ENCODE assay signal across 13 cellular contexts in the genomic region with DNA sequence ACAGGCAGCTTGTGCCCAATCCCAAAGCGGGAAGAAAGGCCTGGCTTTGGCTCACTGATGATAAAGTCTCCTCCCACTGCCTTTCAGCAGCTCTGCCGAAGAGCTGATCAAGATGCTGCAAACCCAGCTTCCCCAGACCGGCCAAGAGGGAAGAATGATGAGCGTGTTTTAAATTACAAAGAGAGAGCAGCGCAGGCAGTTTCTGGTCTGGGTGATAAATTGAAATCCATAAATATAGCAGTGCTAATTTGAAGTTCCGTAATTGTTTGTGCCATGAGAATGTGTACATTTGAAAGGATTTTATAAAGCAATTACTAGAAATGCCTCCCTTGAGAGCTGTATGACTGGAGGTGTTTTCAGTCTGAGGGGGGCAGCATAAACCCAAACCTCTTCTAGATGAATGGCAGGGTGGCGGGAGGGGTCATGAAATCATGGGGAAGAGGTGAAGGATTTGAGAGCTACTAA.
DNase-seq lines count a peak whose midpoint lies in the region; ATAC-seq, FAIRE-seq and TF ChIP-seq lines count a peak whose summit lies in the region.
"Had no signal": no experiment of that assay in that cellular context is flagged by ENCODE, and none has a peak within 500 bp of the region (broad histone marks: within the 10 kb centered on the region; RNA-seq: fewer than 3 reads in every experiment).

No MANE protein-coding gene starts in this region.

- peak; percentile 13 to 18 for TF ChIP-seq RAD21 in liver (IDR thresholded peaks at IDR 0.05)

- no peak for FAIRE-seq in HTR-8/SVneo (lab: Jason Lieb, UNC)

- H3K9ac ChIP-seq in liver (ENCODE audit: low read depth in 1 of 2, low read length in 2 of 2): no peak overlapping the region

- H3K36me3 ChIP-seq in liver (ENCODE audit: control insufficient read depth in 4 of 4, insufficient read depth in 3 of 4, low read depth in 1 of 4, low read length in 3 of 4): peaks cover 0 to 11% (median 7%) of the 10 kb centered on the region in 4 donors
- H3K36me3 ChIP-seq: thyroid gland had no signal

- in situ Hi-C loops in G401 (cut with HindIII; ENCODE audit: low sequenced_read_pairs): no loop called here

- no peak overlapping the region for H3K4me3 ChIP-seq in liver (ENCODE audit: low read depth in 1 of 3, low read length in 3 of 3)
- H3K4me3 ChIP-seq: thyroid gland had no signal

- no peak overlapping the region for H3K27ac ChIP-seq in liver (ENCODE audit: low read depth in 1 of 2, low read length in 2 of 2)

- H3K4me1 ChIP-seq in liver (ENCODE audit: control insufficient read depth in 4 of 4, insufficient read depth in 4 of 4, low read length in 3 of 4): peaks cover 0 to 12% (median 6%) of the 10 kb centered on the region in 4 donors

- WGBS in liver: 68% methylated on average over 7 of the region's 7 CpGs

- ATAC-seq in GM18519 (IDR thresholded peaks at IDR 0.05; ENCODE audit: low FRiP score, unreplicated experiment): no peak

- no peaks in the 10 kb centered on the region for H3K9me3 ChIP-seq in liver (ENCODE audit: control insufficient read depth in 4 of 4, low read length in 3 of 4)
- H3K9me3 ChIP-seq: Caco-2, thyroid gland had no signal

- TF ChIP-seq CTCF in liver (IDR thresholded peaks at IDR 0.05; ENCODE audit: low read depth, low read length, missing input control): no peak

- DNase-seq in G401 (ENCODE audit: low spot score): peak; percentile 58
- DNase-seq in NCI-H2081 treated with DMSO at 0.1 percent for 48 hours (lab: John Stamatoyannopoulos, UW): peak; percentile 56
- peak; percentile 44 for DNase-seq in cerebellar cortex (ENCODE audit: low spot score)
- DNase-seq in T-helper 2 cell: no peak
- DNase-seq in activated CD4-positive, alpha-beta T cell treated with anti-CD3 and anti-CD28 coated beads, Interleukin-2, amount 50 U/mL, for 48 hours: no peak
- DNase-seq in HTR-8/SVneo (ENCODE audit: insufficient read length, low spot score): no peak
- DNase-seq: activated CD8-positive, alpha-beta memory T cell treated with anti-CD3 and anti-CD28 coated beads, Interleukin-2, amount 50 U/mL, for 48 hours; SIG-M5; stimulated activated CD4-positive, alpha-beta T cell treated with anti-CD3 and anti-CD28 coated beads, Interleukin-1b, Interleukin-23, amount 100 ng/mL, for 48 hours had no signal

- no peaks in the 10 kb centered on the region for H3K27me3 ChIP-seq in liver (ENCODE audit: control insufficient read depth in 4 of 4, insufficient read depth in 4 of 4, low read length in 3 of 4)
- H3K27me3 ChIP-seq: thyroid gland had no signal

TF ChIP-seq in liver, 16 proteins besides CTCF, POLR2A, EP300 and RAD21:
- TF ChIP-seq GABPA (IDR thresholded peaks at IDR 0.05 in 1 of 2, conservative IDR thresholded peaks at IDR 0.05 in 1 of 2): no peak
- no peak for TF ChIP-seq TAF1 (conservative IDR thresholded peaks at IDR 0.05)
- TF ChIP-seq, protein P1, sequence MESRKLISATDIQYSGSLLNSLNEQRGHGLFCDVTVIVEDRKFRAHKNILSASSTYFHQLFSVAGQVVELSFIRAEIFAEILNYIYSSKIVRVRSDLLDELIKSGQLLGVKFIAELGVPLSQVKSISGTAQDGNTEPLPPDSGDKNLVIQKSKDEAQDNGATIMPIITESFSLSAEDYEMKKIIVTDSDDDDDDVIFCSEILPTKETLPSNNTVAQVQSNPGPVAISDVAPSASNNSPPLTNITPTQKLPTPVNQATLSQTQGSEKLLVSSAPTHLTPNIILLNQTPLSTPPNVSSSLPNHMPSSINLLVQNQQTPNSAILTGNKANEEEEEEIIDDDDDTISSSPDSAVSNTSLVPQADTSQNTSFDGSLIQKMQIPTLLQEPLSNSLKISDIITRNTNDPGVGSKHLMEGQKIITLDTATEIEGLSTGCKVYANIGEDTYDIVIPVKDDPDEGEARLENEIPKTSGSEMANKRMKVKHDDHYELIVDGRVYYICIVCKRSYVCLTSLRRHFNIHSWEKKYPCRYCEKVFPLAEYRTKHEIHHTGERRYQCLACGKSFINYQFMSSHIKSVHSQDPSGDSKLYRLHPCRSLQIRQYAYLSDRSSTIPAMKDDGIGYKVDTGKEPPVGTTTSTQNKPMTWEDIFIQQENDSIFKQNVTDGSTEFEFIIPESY (IDR thresholded peaks at IDR 0.05): no peak
- TF ChIP-seq, protein P2, sequence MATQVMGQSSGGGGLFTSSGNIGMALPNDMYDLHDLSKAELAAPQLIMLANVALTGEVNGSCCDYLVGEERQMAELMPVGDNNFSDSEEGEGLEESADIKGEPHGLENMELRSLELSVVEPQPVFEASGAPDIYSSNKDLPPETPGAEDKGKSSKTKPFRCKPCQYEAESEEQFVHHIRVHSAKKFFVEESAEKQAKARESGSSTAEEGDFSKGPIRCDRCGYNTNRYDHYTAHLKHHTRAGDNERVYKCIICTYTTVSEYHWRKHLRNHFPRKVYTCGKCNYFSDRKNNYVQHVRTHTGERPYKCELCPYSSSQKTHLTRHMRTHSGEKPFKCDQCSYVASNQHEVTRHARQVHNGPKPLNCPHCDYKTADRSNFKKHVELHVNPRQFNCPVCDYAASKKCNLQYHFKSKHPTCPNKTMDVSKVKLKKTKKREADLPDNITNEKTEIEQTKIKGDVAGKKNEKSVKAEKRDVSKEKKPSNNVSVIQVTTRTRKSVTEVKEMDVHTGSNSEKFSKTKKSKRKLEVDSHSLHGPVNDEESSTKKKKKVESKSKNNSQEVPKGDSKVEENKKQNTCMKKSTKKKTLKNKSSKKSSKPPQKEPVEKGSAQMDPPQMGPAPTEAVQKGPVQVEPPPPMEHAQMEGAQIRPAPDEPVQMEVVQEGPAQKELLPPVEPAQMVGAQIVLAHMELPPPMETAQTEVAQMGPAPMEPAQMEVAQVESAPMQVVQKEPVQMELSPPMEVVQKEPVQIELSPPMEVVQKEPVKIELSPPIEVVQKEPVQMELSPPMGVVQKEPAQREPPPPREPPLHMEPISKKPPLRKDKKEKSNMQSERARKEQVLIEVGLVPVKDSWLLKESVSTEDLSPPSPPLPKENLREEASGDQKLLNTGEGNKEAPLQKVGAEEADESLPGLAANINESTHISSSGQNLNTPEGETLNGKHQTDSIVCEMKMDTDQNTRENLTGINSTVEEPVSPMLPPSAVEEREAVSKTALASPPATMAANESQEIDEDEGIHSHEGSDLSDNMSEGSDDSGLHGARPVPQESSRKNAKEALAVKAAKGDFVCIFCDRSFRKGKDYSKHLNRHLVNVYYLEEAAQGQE (IDR thresholded peaks at IDR 0.05): no peak

Comparison
In these comparisons a context has a peak if more than half of its experiments do, and no peak if none do; other contexts are left out.
1. DNase-seq: peak in G401 (single experiment), NCI-H2081 treated with DMSO at 0.1 percent for 48 hours (single experiment) and cerebellar cortex (single experiment); none in T-helper 2 cell (0 of 5), activated CD4-positive, alpha-beta T cell treated with anti-CD3 and anti-CD28 coated beads, Interleukin-2, amount 50 U/mL, for 48 hours (0 of 2) and HTR-8/SVneo (single experiment).